7 cellular contexts compared by ENCODE assay signal in genomic region chr19:11261431-11261901, GRCh38. TPM values are rescaled to one million over a fixed set of nuclear protein-coding genes. Genes with fewer than 3 reads are reported as not detected.
DNase-seq lines count a peak whose midpoint lies in the region; ATAC-seq, FAIRE-seq and TF ChIP-seq lines count a peak whose summit lies in the region.

No MANE protein-coding gene starts in this region.

- TF ChIP-seq POLR2A in IMR-90 (IDR thresholded peaks at IDR 0.05; ENCODE audit: low read depth, low read length) (no peak), K562 (conservative IDR thresholded peaks at IDR 0.05) (no peak)

- H2AK5ac ChIP-seq in IMR-90 (ENCODE audit: low read depth, low read length), result peak overlapping the region; percentile 82; the same call in 1 of the 2 replicates

- H3K9me3 ChIP-seq in IMR-90 (ENCODE audit: control insufficient read depth, insufficient read depth, low read length) (no peaks in the 10 kb centered on the region), K562 (replicated peaks; ENCODE audit: control insufficient read depth, insufficient read depth, low read depth, low read length) (no peaks in the 10 kb centered on the region), subcutaneous abdominal adipose tissue (ENCODE audit: control insufficient read depth in 5 of 5, low read length in 5 of 5) (no peaks in the 10 kb centered on the region)

- FAIRE-seq in K562 (lab: Jason Lieb, UNC), result no peak

- no peak overlapping the region for H3K56ac ChIP-seq in IMR-90 (ENCODE audit: extremely low read depth, insufficient read depth, low read length)

- 50% methylated on average over 2 of the region's 16 CpGs; no CpG with 5 or more reads in 1 of the 2 experiments for WGBS in IMR-90 (ENCODE audit: extremely low coverage in 2 of 2, insufficient read length in 1 of 2), 2 experiments
- 35% methylated on average over 10 of the region's 16 CpGs for WGBS in K562 (ENCODE audit: insufficient coverage, low coverage, missing lambda C conversion rate)

- TF ChIP-seq RAD21 in IMR-90 (IDR thresholded peaks at IDR 0.05; ENCODE audit: low read length), result no peak
- no peak for TF ChIP-seq RAD21 in K562 (CRISPR knock-in tag; conservative IDR thresholded peaks at IDR 0.05 in 1 of 2, IDR thresholded peaks at IDR 0.05 in 1 of 2)

- BruUV-seq in IMR-90 (replicated peaks; lab: Mats Ljungman, UMichigan), result no TSS peak
- no TSS peak for BruUV-seq in K562 (replicated peaks; lab: Mats Ljungman, UMichigan)

- no peak overlapping the region for H2BK120ac ChIP-seq in IMR-90 (ENCODE audit: low read depth, low read length)

- H3K27me3 ChIP-seq in IMR-90 (ENCODE audit: control insufficient read depth, insufficient read depth, low read length) (no peaks in the 10 kb centered on the region), K562 (ENCODE audit: control insufficient read depth in 2 of 2, insufficient read depth in 2 of 2, low read length in 2 of 2) (no peaks in the 10 kb centered on the region; a peak in 1 of 5 replicates), subcutaneous abdominal adipose tissue (ENCODE audit: control insufficient read depth in 5 of 5, insufficient read depth in 4 of 5, low read length in 5 of 5) (no peaks in the 10 kb centered on the region)

- H3K18ac ChIP-seq in IMR-90 (ENCODE audit: low read depth, low read length), result peak overlapping the region; percentile 28; the same call in 1 of the 2 replicates

- CTCF ChIA-PET in IMR-90 (lab: Yijun Ruan, JAX) (no interaction called here), K562 (lab: Yijun Ruan, JAX; ENCODE audit: low intra/inter-chr PET ratio) (interaction anchor here (0.6 kb wide), 1 partner anchor 26 kb away, joined by 4 read pairs; no protein-coding TSS in a partner anchor)

- H3K4me2 ChIP-seq in IMR-90 (ENCODE audit: low read depth, low read length), result peak overlapping the region; percentile 94
- peak overlapping the region; percentile 77 for H3K4me2 ChIP-seq in K562 (ENCODE audit: insufficient read depth, low read length)

- DNase-seq in IMR-90, result no peak
- no peak for DNase-seq in K562 (ENCODE audit: extremely low read depth in 1 of 4, low spot score in 3 of 4)
- DNase-seq in left kidney (ENCODE audit: low read depth, low spot score), result peak; percentile 82
- no peak for DNase-seq in GM13977 (ENCODE audit: low spot score)
- DNase-seq in NCI-H774 (lab: John Stamatoyannopoulos, UW), result no peak
- DNase-seq in NCI-H526 (lab: John Stamatoyannopoulos, UW), result no peak

- H2BK20ac ChIP-seq in IMR-90 (ENCODE audit: low read depth, low read length), result no peak overlapping the region

- peak overlapping the region; percentile 82; the same call in 1 of the 2 replicates for H4K5ac ChIP-seq in IMR-90 (ENCODE audit: low read depth, low read length)

- POLR2A ChIA-PET in IMR-90 (lab: Charles Lee; ENCODE audit: unreplicated experiment), result interaction anchor here (0.6 kb wide), 1 partner anchor 30 kb away, joined by 3 read pairs; no protein-coding TSS in a partner anchor
- POLR2A ChIA-PET in K562 (lab: Yijun Ruan, JAX), result interaction anchor here (0.6 to 1.4 kb wide), 3 partner anchors 9 to 552 kb away, joined by 3 to 4 read pairs (median 4); no protein-coding TSS in a partner anchor

- H3K27ac ChIP-seq in IMR-90 (ENCODE audit: insufficient read depth, low read length), result peak overlapping the region; percentile 56; the same call in 1 of the 2 replicates
- H3K27ac ChIP-seq in K562 (ENCODE audit: extremely low read depth, low read depth, low read length), result no peak overlapping the region
- peak overlapping the region; percentile 62 for H3K27ac ChIP-seq in subcutaneous abdominal adipose tissue (ENCODE audit: low read depth, low read length)

- peak overlapping the region; percentile 71 for H3K14ac ChIP-seq in IMR-90 (replicated peaks; ENCODE audit: low read depth, low read length)

- intact Hi-C loops in IMR-90 (cut with micrococcal nuclease), result loop anchor here (1.0 kb wide), 1 partner anchor 124 kb away; no protein-coding TSS in a partner anchor
- intact Hi-C loops in K562 (cut with micrococcal nuclease), result no loop called here

- H3K9me1 ChIP-seq in IMR-90 (ENCODE audit: insufficient read depth, low read length), result no peaks in the 10 kb centered on the region
- H3K9me1 ChIP-seq in K562 (ENCODE audit: control insufficient read depth, insufficient read depth, low read length), result no peaks in the 10 kb centered on the region

- H3K9ac ChIP-seq in IMR-90 (ENCODE audit: low read depth, low read length) (peak overlapping the region; percentile 88), K562 (ENCODE audit: insufficient read depth in 1 of 2, low read depth in 2 of 2, low read length in 2 of 2) (peak overlapping the region; percentile 53 to 90; a peak in 3 of 4 replicates), subcutaneous abdominal adipose tissue (ENCODE audit: low read length in 5 of 5) (peak overlapping the region in 4 of 5 donors; percentile 71 to 81 (median 81))

- dilution Hi-C loops in IMR-90 (cut with HindIII; ENCODE audit: low sequenced_read_pairs, unreplicated experiment), result no loop called here

- no peaks in the 10 kb centered on the region for H4K20me1 ChIP-seq in IMR-90 (ENCODE audit: insufficient read depth, low read length)
- 0 out of 2 replicates have a peak, but pooled peaks cover 3% of the 10 kb centered on the region for H4K20me1 ChIP-seq in K562 (replicated peaks; ENCODE audit: control insufficient read depth, insufficient read depth, low read length)

- TF ChIP-seq EP300 in K562 (IDR thresholded peaks at IDR 0.05; ENCODE audit: low read length), result no peak

- peak overlapping the region; percentile 70 for H2AK9ac ChIP-seq in IMR-90 (replicated peaks; ENCODE audit: low read depth, low read length, poor library complexity)

- H2AFZ ChIP-seq in IMR-90 (replicated peaks; ENCODE audit: low read length, poor library complexity) (peak overlapping the region; percentile 92), K562 (ENCODE audit: low read depth, low read length) (peak overlapping the region; percentile 80)

- peak overlapping the region; percentile 97 for H3K4me3 ChIP-seq in IMR-90 (ENCODE audit: insufficient read depth, low read depth, low read length)
- H3K4me3 ChIP-seq in K562, result peak overlapping the region; percentile 89
- H3K4me3 ChIP-seq in subcutaneous abdominal adipose tissue (ENCODE audit: low read depth in 1 of 5, low read length in 5 of 5), result peak overlapping the region; percentile 48 to 81 (median 73)

- no peak overlapping the region for H4K91ac ChIP-seq in IMR-90 (ENCODE audit: insufficient read depth, low read depth, low read length)

- peaks cover 6 to 15% of the 10 kb centered on the region in 2 experiments; a peak in 2 of 4 replicates for H3K79me1 ChIP-seq in IMR-90 (ENCODE audit: low read depth in 1 of 2, low read length in 2 of 2)

- H4K8ac ChIP-seq in IMR-90 (ENCODE audit: low read depth in 2 of 2, low read length in 2 of 2), result peak overlapping the region in 1 of 2 experiments; percentile 10; a peak in 1 of 4 replicates

- peak overlapping the region; percentile 93 for H3K23ac ChIP-seq in IMR-90 (ENCODE audit: low read depth, low read length)

- H3K79me2 ChIP-seq in K562 (ENCODE audit: control insufficient read depth, insufficient read depth, low read length), result no peaks in the 10 kb centered on the region

- H2BK15ac ChIP-seq in IMR-90 (ENCODE audit: low read depth, low read length), result no peak overlapping the region

- ATAC-seq in IMR-90 (ENCODE audit: low read depth) (peak; percentile 25), K562 (peak; percentile 12; the same call in 1 of the 3 replicates)

- no peak for TF ChIP-seq CTCF in IMR-90 (conservative IDR thresholded peaks at IDR 0.05; ENCODE audit: low read depth, low read length)
- no peak for TF ChIP-seq CTCF in K562 (IDR thresholded peaks at IDR 0.05 in 2 of 3, conservative IDR thresholded peaks at IDR 0.05 in 1 of 3; ENCODE audit: insufficient read depth in 2 of 3, low read depth in 1 of 3, low read length in 3 of 3)
- TF ChIP-seq CTCF in GM13977 (IDR thresholded peaks at IDR 0.05; ENCODE audit: extremely low read depth, insufficient read depth, missing control alignments), result no peak

- in situ Hi-C loops in IMR-90 (cut with MboI; ENCODE audit: low sequenced_read_pairs) (no loop called here), K562 (cut with MboI) (no loop called here), GM13977 (cut with MboI; ENCODE audit: low pct_unique_long_range_greater_than_20kb, low sequenced_read_pairs, unreplicated experiment) (no loop called here)

- H3K4ac ChIP-seq in IMR-90 (ENCODE audit: low read depth, low read length), result peak overlapping the region; percentile 50; the same call in 1 of the 2 replicates

- H2BK5ac ChIP-seq in IMR-90 (ENCODE audit: low read depth, low read length, poor library complexity, severe bottlenecking), result no peak overlapping the region

- peaks cover 5% of the 10 kb centered on the region for H3K4me1 ChIP-seq in IMR-90 (ENCODE audit: control insufficient read depth, insufficient read depth, low read length)
- H3K4me1 ChIP-seq in K562 (replicated peaks in 1 of 2; ENCODE audit: control insufficient read depth in 2 of 2, insufficient read depth in 2 of 2, low read length in 2 of 2), result peaks cover 5 to 23% of the 10 kb centered on the region in 2 experiments; a peak in 3 of 5 replicates
- H3K4me1 ChIP-seq in subcutaneous abdominal adipose tissue (ENCODE audit: control insufficient read depth in 5 of 5, insufficient read depth in 5 of 5, low read length in 5 of 5), result peaks cover 0 to 37% (median 21%) of the 10 kb centered on the region in 5 donors

- H3K36me3 ChIP-seq in IMR-90 (ENCODE audit: control insufficient read depth, insufficient read depth, low read length), result no peaks in the 10 kb centered on the region
- H3K36me3 ChIP-seq in K562 (ENCODE audit: control insufficient read depth, insufficient read depth, low read length), result no peaks in the 10 kb centered on the region
- H3K36me3 ChIP-seq in subcutaneous abdominal adipose tissue (ENCODE audit: control insufficient read depth in 5 of 5, insufficient read depth in 5 of 5, low read length in 5 of 5), result no peaks in the 10 kb centered on the region

RNA-seq across cellular contexts. Expression of gene DOCK6, which starts 0.9 kb away (rescaled TPM):
- total RNA-seq in IMR-90 (2012; rRNA removed), result 4.4 and 5.0 TPM in 2 replicates
- 17.7 and 18.4 TPM in 2 replicates for polyA plus RNA-seq in IMR-90 (2012; rRNA removed)
- polyA plus RNA-seq in IMR-90 (2012; cell fraction: cytosol; rRNA removed), result 6.9 and 15.1 TPM in 2 replicates
- polyA plus RNA-seq in IMR-90 (2012; cell fraction: nucleus; rRNA removed; ENCODE audit: low replicate concordance), result 64.0 and 119 TPM in 2 replicates
- 79.9 and 184 TPM in 2 replicates for total RNA-seq in K562 (2011; cell fraction: chromatin; rRNA removed; ENCODE audit: low replicate concordance)
- 88.2 and 89.2 TPM in 2 replicates for total RNA-seq in K562 (2011; cell fraction: nucleolus; rRNA removed)
- total RNA-seq in K562 (2011; cell fraction: nucleoplasm; rRNA removed), result 65.6 and 76.9 TPM in 2 replicates
- total RNA-seq in K562 (2014; rRNA removed), result 3.8 and 5.7 TPM in 2 replicates
- total RNA-seq in K562 (2014; rRNA removed; fragmentation: Illumina TruSeq; extraction: Trizol), result 2.0 and 2.4 TPM in 2 replicates
- total RNA-seq in K562 (2015; rRNA removed; fragmentation: Illumina TruSeq; extraction: Trizol), result 1.9 and 2.3 TPM in 2 replicates
- total RNA-seq in K562 (2021), result 19.3 and 20.2 TPM in 2 replicates
- polyA plus RNA-seq in K562 (2011; rRNA removed), result 7.0 and 14.5 TPM in 2 replicates
- 8.0 and 14.5 TPM in 2 replicates for polyA plus RNA-seq in K562 (2011; cell fraction: cytosol; rRNA removed)
- 78.6 and 79.9 TPM in 2 replicates for polyA plus RNA-seq in K562 (2011; cell fraction: nucleus; rRNA removed)
- 7.9 and 22.7 TPM in 2 replicates for polyA plus RNA-seq in K562 (2012)
- polyA plus RNA-seq in K562 (2014; fragmentation: Illumina TruSeq; extraction: Trizol), result 4.4 and 7.3 TPM in 2 replicates
- polyA plus RNA-seq in K562 (2014; fragmentation: Nextera tagmentation; extraction: Ambion mirVana), result under 1 TPM; 0.35 to 0.46 TPM
- 10.0 and 11.8 TPM in 2 replicates for polyA plus RNA-seq in K562 (2014; rRNA removed)
- 5.3 and 5.8 TPM in 2 replicates for polyA minus RNA-seq in K562 (2011; rRNA and poly(A)+ RNA removed)
- polyA minus RNA-seq in K562 (2011; cell fraction: cytosol; rRNA and poly(A)+ RNA removed), result 8.8 and 17.8 TPM in 2 replicates
- polyA minus RNA-seq in K562 (2011; cell fraction: nucleus; rRNA and poly(A)+ RNA removed), result 15.8 and 20.2 TPM in 2 replicates

RNA-seq across cellular contexts. Expression of gene ANGPTL8, which starts 22.0 kb away (rescaled TPM):
- not detected in 2 replicates for total RNA-seq in IMR-90 (2012; rRNA removed)
- polyA plus RNA-seq in IMR-90 (2012; rRNA removed), result not detected in 2 replicates
- polyA plus RNA-seq in IMR-90 (2012; cell fraction: cytosol; rRNA removed), result 0.09 TPM in 1 of 2 replicates, not detected in the other
- polyA plus RNA-seq in IMR-90 (2012; cell fraction: nucleus; rRNA removed; ENCODE audit: low replicate concordance), result 0.34 and 0.60 TPM in 2 replicates
- not detected in 2 replicates for total RNA-seq in K562 (2011; cell fraction: chromatin; rRNA removed; ENCODE audit: low replicate concordance)
- total RNA-seq in K562 (2011; cell fraction: nucleolus; rRNA removed), result not detected in 2 replicates
- not detected in 2 replicates for total RNA-seq in K562 (2011; cell fraction: nucleoplasm; rRNA removed)
- total RNA-seq in K562 (2014; rRNA removed), result not detected in 2 replicates
- not detected in 2 replicates for total RNA-seq in K562 (2014; rRNA removed; fragmentation: Illumina TruSeq; extraction: Trizol)
- total RNA-seq in K562 (2015; rRNA removed; fragmentation: Illumina TruSeq; extraction: Trizol), result not detected in 2 replicates
- not detected in 2 replicates for total RNA-seq in K562 (2021)
- not detected in 2 replicates for polyA plus RNA-seq in K562 (2011; rRNA removed)
- not detected in 2 replicates for polyA plus RNA-seq in K562 (2011; cell fraction: cytosol; rRNA removed)
- not detected in 2 replicates for polyA plus RNA-seq in K562 (2011; cell fraction: nucleus; rRNA removed)
- polyA plus RNA-seq in K562 (2012), result not detected in 2 replicates
- polyA plus RNA-seq in K562 (2014; fragmentation: Illumina TruSeq; extraction: Trizol), result not detected in 2 replicates
- polyA plus RNA-seq in K562 (2014; fragmentation: Nextera tagmentation; extraction: Ambion mirVana), result not detected
- polyA plus RNA-seq in K562 (2014; rRNA removed), result not detected in 2 replicates
- not detected in 2 replicates for polyA minus RNA-seq in K562 (2011; rRNA and poly(A)+ RNA removed)
- not detected in 2 replicates for polyA minus RNA-seq in K562 (2011; cell fraction: cytosol; rRNA and poly(A)+ RNA removed)
- polyA minus RNA-seq in K562 (2011; cell fraction: nucleus; rRNA and poly(A)+ RNA removed), result not detected in 2 replicates

RNA-seq across cellular contexts. Expression of gene TSPAN16, which starts 34.5 kb away (rescaled TPM):
- not detected in 2 replicates for total RNA-seq in IMR-90 (2012; rRNA removed)
- not detected in 2 replicates for polyA plus RNA-seq in IMR-90 (2012; rRNA removed)
- not detected in 2 replicates for polyA plus RNA-seq in IMR-90 (2012; cell fraction: cytosol; rRNA removed)
- not detected in 2 replicates for polyA plus RNA-seq in IMR-90 (2012; cell fraction: nucleus; rRNA removed; ENCODE audit: low replicate concordance)
- not detected in 2 replicates for total RNA-seq in K562 (2011; cell fraction: chromatin; rRNA removed; ENCODE audit: low replicate concordance)
- not detected in 2 replicates for total RNA-seq in K562 (2011; cell fraction: nucleolus; rRNA removed)
- total RNA-seq in K562 (2011; cell fraction: nucleoplasm; rRNA removed), result not detected in 2 replicates
- total RNA-seq in K562 (2014; rRNA removed), result not detected in 2 replicates
- total RNA-seq in K562 (2014; rRNA removed; fragmentation: Illumina TruSeq; extraction: Trizol), result not detected in 2 replicates
- total RNA-seq in K562 (2015; rRNA removed; fragmentation: Illumina TruSeq; extraction: Trizol), result not detected in 2 replicates
- total RNA-seq in K562 (2021), result not detected in 2 replicates
- polyA plus RNA-seq in K562 (2011; rRNA removed), result not detected in 2 replicates
- polyA plus RNA-seq in K562 (2011; cell fraction: cytosol; rRNA removed), result not detected in 2 replicates
- not detected in 2 replicates for polyA plus RNA-seq in K562 (2011; cell fraction: nucleus; rRNA removed)
- polyA plus RNA-seq in K562 (2012), result not detected in 2 replicates
- polyA plus RNA-seq in K562 (2014; fragmentation: Illumina TruSeq; extraction: Trizol), result not detected in 2 replicates
- polyA plus RNA-seq in K562 (2014; fragmentation: Nextera tagmentation; extraction: Ambion mirVana), result not detected
- polyA plus RNA-seq in K562 (2014; rRNA removed), result not detected in 2 replicates
- polyA minus RNA-seq in K562 (2011; rRNA and poly(A)+ RNA removed), result not detected in 2 replicates
- polyA minus RNA-seq in K562 (2011; cell fraction: cytosol; rRNA and poly(A)+ RNA removed), result not detected in 2 replicates
- not detected in 2 replicates for polyA minus RNA-seq in K562 (2011; cell fraction: nucleus; rRNA and poly(A)+ RNA removed)
